Comparison of ENCODE assay signal across 1 cellular context in genomic region chr9:70495514-70495913, GRCh38.
TF ChIP-seq lines count a peak whose summit lies in the region.

No MANE protein-coding gene starts in this region.

TF ChIP-seq in GM23338, 12 proteins besides CTCF, POLR2A, EP300 and RAD21 (continued from another document):
- TF ChIP-seq, protein P1, sequence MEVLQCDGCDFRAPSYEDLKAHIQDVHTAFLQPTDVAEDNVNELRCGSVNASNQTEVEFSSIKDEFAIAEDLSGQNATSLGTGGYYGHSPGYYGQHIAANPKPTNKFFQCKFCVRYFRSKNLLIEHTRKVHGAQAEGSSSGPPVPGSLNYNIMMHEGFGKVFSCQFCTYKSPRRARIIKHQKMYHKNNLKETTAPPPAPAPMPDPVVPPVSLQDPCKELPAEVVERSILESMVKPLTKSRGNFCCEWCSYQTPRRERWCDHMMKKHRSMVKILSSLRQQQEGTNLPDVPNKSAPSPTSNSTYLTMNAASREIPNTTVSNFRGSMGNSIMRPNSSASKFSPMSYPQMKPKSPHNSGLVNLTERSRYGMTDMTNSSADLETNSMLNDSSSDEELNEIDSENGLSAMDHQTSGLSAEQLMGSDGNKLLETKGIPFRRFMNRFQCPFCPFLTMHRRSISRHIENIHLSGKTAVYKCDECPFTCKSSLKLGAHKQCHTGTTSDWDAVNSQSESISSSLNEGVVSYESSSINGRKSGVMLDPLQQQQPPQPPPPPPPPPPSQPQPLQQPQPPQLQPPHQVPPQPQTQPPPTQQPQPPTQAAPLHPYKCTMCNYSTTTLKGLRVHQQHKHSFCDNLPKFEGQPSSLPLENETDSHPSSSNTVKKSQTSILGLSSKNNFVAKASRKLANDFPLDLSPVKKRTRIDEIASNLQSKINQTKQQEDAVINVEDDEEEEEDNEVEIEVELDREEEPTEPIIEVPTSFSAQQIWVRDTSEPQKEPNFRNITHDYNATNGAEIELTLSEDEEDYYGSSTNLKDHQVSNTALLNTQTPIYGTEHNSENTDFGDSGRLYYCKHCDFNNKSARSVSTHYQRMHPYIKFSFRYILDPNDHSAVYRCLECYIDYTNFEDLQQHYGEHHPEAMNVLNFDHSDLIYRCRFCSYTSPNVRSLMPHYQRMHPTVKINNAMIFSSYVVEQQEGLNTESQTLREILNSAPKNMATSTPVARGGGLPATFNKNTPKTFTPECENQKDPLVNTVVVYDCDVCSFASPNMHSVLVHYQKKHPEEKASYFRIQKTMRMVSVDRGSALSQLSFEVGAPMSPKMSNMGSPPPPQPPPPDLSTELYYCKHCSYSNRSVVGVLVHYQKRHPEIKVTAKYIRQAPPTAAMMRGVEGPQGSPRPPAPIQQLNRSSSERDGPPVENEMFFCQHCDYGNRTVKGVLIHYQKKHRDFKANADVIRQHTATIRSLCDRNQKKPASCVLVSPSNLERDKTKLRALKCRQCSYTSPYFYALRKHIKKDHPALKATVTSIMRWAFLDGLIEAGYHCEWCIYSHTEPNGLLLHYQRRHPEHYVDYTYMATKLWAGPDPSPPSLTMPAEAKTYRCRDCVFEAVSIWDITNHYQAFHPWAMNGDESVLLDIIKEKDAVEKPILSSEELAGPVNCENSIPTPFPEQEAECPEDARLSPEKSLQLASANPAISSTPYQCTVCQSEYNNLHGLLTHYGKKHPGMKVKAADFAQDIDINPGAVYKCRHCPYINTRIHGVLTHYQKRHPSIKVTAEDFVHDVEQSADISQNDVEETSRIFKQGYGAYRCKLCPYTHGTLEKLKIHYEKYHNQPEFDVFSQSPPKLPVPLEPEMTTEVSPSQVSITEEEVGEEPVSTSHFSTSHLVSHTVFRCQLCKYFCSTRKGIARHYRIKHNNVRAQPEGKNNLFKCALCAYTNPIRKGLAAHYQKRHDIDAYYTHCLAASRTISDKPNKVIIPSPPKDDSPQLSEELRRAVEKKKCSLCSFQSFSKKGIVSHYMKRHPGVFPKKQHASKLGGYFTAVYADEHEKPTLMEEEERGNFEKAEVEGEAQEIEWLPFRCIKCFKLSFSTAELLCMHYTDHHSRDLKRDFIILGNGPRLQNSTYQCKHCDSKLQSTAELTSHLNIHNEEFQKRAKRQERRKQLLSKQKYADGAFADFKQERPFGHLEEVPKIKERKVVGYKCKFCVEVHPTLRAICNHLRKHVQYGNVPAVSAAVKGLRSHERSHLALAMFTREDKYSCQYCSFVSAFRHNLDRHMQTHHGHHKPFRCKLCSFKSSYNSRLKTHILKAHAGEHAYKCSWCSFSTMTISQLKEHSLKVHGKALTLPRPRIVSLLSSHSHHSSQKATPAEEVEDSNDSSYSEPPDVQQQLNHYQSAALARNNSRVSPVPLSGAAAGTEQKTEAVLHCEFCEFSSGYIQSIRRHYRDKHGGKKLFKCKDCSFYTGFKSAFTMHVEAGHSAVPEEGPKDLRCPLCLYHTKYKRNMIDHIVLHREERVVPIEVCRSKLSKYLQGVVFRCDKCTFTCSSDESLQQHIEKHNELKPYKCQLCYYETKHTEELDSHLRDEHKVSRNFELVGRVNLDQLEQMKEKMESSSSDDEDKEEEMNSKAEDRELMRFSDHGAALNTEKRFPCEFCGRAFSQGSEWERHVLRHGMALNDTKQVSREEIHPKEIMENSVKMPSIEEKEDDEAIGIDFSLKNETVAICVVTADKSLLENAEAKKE (CRISPR knock-in tag; IDR thresholded peaks at IDR 0.05) = no peak
- TF ChIP-seq JUNB (IDR thresholded peaks at IDR 0.05; ENCODE audit: unreplicated experiment) (no peak), ZNF331 (CRISPR knock-in tag; IDR thresholded peaks at IDR 0.05; ENCODE audit: low read depth) (no peak), NANOG (IDR thresholded peaks at IDR 0.05; ENCODE audit: borderline replicate concordance) (no peak), CREB1 (CRISPR knock-in tag; IDR thresholded peaks at IDR 0.05; ENCODE audit: low read depth) (no peak), ZNF114 (CRISPR knock-in tag; IDR thresholded peaks at IDR 0.05) (no peak), STAT1 (IDR thresholded peaks at IDR 0.05; ENCODE audit: unreplicated experiment) (no peak), EZH2phosphoT487 (IDR thresholded peaks at IDR 0.05; ENCODE audit: unreplicated experiment) (no peak), POLR2AphosphoS5 (IDR thresholded peaks at IDR 0.05; ENCODE audit: low read depth) (no peak), EZH2 (IDR thresholded peaks at IDR 0.05; ENCODE audit: low read depth, unreplicated experiment) (no peak)
- TF ChIP-seq, protein P2, sequence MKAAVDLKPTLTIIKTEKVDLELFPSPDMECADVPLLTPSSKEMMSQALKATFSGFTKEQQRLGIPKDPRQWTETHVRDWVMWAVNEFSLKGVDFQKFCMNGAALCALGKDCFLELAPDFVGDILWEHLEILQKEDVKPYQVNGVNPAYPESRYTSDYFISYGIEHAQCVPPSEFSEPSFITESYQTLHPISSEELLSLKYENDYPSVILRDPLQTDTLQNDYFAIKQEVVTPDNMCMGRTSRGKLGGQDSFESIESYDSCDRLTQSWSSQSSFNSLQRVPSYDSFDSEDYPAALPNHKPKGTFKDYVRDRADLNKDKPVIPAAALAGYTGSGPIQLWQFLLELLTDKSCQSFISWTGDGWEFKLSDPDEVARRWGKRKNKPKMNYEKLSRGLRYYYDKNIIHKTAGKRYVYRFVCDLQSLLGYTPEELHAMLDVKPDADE (IDR thresholded peaks at IDR 0.05) = no peak
